Comparison of ENCODE assay signal across 27 cellular contexts in genomic region chr2:221485500-221485870, GRCh38.
"Had no signal": no experiment of that assay in that cellular context is flagged by ENCODE, and none has a peak within 500 bp of the region (broad histone marks: within the 10 kb centered on the region; RNA-seq: fewer than 3 reads in every experiment).

No MANE protein-coding gene starts in this region.

- H3K27me3 Mint-ChIP-seq: activated CD4-positive, alpha-beta memory T cell treated with anti-CD3 and anti-CD28 coated beads, Interleukin-2, amount 10 ng/mL, durations not matched to agents 7 days and 5 days; activated CD4-positive, alpha-beta T cell treated with anti-CD3 and anti-CD28 coated beads, Interleukin-2, amount 10 ng/mL, durations not matched to agents 7 days and 5 days; activated T-cell treated with anti-CD3 and anti-CD28 coated beads, Interleukin-2, amount 50 U/mL, for 24 hours; central memory CD8-positive, alpha-beta T cell; stimulated activated naive B cell treated with anti-CD40 and anti-IgM and Interleukin-4, amounts not matched to agents 10 μg/mL and 1 μg/mL and 100 μg/mL, for 72 hours had no signal

- H3K4me1 Mint-ChIP-seq: activated CD4-positive, alpha-beta memory T cell treated with anti-CD3 and anti-CD28 coated beads, Interleukin-2, amount 10 ng/mL, durations not matched to agents 7 days and 5 days; activated CD4-positive, alpha-beta T cell treated with anti-CD3 and anti-CD28 coated beads, Interleukin-2, amount 10 ng/mL, durations not matched to agents 7 days and 5 days; activated naive CD4-positive, alpha-beta T cell treated with anti-CD3 and anti-CD28 coated beads, Interleukin-2, amount 10 ng/mL, durations not matched to agents 7 days and 5 days; activated naive CD8-positive, alpha-beta T cell treated with anti-CD3 and anti-CD28 coated beads, Interleukin-2, amount 10 ng/mL, durations not matched to agents 7 days and 5 days; central memory CD8-positive, alpha-beta T cell; neural progenitor cell; WTC11 had no signal

- H3K9me3 Mint-ChIP-seq: activated CD4-positive, alpha-beta memory T cell treated with anti-CD3 and anti-CD28 coated beads, Interleukin-2, amount 10 ng/mL, durations not matched to agents 7 days and 5 days; activated CD4-positive, alpha-beta T cell treated with anti-CD3 and anti-CD28 coated beads, Interleukin-2, amount 10 ng/mL, durations not matched to agents 7 days and 5 days; activated naive CD4-positive, alpha-beta T cell treated with anti-CD3 and anti-CD28 coated beads, Interleukin-2, amount 10 ng/mL, durations not matched to agents 7 days and 5 days; activated naive CD8-positive, alpha-beta T cell treated with anti-CD3 and anti-CD28 coated beads, Interleukin-2, amount 10 ng/mL, durations not matched to agents 7 days and 5 days; activated T-cell treated with anti-CD3 and anti-CD28 coated beads, Interleukin-2, amount 50 U/mL, for 24 hours; central memory CD8-positive, alpha-beta T cell; natural killer cell; neural progenitor cell; stimulated activated naive B cell treated with anti-CD40 and anti-IgM and Interleukin-4, amounts not matched to agents 10 μg/mL and 1 μg/mL and 100 μg/mL, for 72 hours; WTC11 had no signal

- DNase-seq: activated CD4-positive, alpha-beta memory T cell treated with anti-CD3 and anti-CD28 coated beads, Interleukin-2, amount 10 ng/mL, durations not matched to agents 7 days and 5 days; activated CD4-positive, alpha-beta T cell treated with anti-CD3 and anti-CD28 coated beads for 1 hour; activated CD4-positive, alpha-beta T cell treated with anti-CD3 and anti-CD28 coated beads, Interleukin-2, amount 10 ng/mL, durations not matched to agents 7 days and 5 days; activated CD8-positive, alpha-beta memory T cell treated with anti-CD3 and anti-CD28 coated beads, Interleukin-2, amount 50 U/mL, for 48 hours; activated gamma-delta T cell; activated naive CD4-positive, alpha-beta T cell treated with anti-CD3 and anti-CD28 coated beads, Interleukin-2, amount 10 ng/mL, durations not matched to agents 7 days and 5 days; activated naive CD8-positive, alpha-beta T cell treated with anti-CD3 and anti-CD28 coated beads, Interleukin-2, amount 10 ng/mL, durations not matched to agents 7 days and 5 days; activated T-cell treated with anti-CD3 and anti-CD28 coated beads, Interleukin-2, amount 50 U/mL, for 24 hours; amniotic stem cell; effector memory CD4-positive, alpha-beta T cell; erythroblast; gastrocnemius medialis; glutamatergic neuron; left ventricle myocardium inferior; mesendoderm; natural killer cell; occipital lobe; psoas muscle; stimulated activated CD4-positive, alpha-beta T cell treated with anti-CD3 and anti-CD28 coated beads, Interleukin-2, amount 100 ng/mL, for 24 hours; stimulated activated naive B cell treated with anti-CD40 and anti-IgM and Interleukin-4, amounts not matched to agents 10 μg/mL and 1 μg/mL and 100 μg/mL, for 72 hours; stomach; T1000; thyroid gland; upper lobe of left lung had no signal

- H3K27ac Mint-ChIP-seq: activated CD4-positive, alpha-beta memory T cell treated with anti-CD3 and anti-CD28 coated beads, Interleukin-2, amount 10 ng/mL, durations not matched to agents 7 days and 5 days; activated CD4-positive, alpha-beta T cell treated with anti-CD3 and anti-CD28 coated beads, Interleukin-2, amount 10 ng/mL, durations not matched to agents 7 days and 5 days; activated naive CD4-positive, alpha-beta T cell treated with anti-CD3 and anti-CD28 coated beads, Interleukin-2, amount 10 ng/mL, durations not matched to agents 7 days and 5 days; activated naive CD8-positive, alpha-beta T cell treated with anti-CD3 and anti-CD28 coated beads, Interleukin-2, amount 10 ng/mL, durations not matched to agents 7 days and 5 days; activated T-cell treated with anti-CD3 and anti-CD28 coated beads, Interleukin-2, amount 50 U/mL, for 24 hours; natural killer cell; neural progenitor cell; stimulated activated naive B cell treated with anti-CD40 and anti-IgM and Interleukin-4, amounts not matched to agents 10 μg/mL and 1 μg/mL and 100 μg/mL, for 72 hours; WTC11 had no signal

- H3K36me3 Mint-ChIP-seq: activated naive CD8-positive, alpha-beta T cell treated with anti-CD3 and anti-CD28 coated beads, Interleukin-2, amount 10 ng/mL, durations not matched to agents 7 days and 5 days; stimulated activated naive B cell treated with anti-CD40 and anti-IgM and Interleukin-4, amounts not matched to agents 10 μg/mL and 1 μg/mL and 100 μg/mL, for 72 hours; WTC11 had no signal

- H3K4me3 Mint-ChIP-seq: activated CD4-positive, alpha-beta memory T cell treated with anti-CD3 and anti-CD28 coated beads, Interleukin-2, amount 10 ng/mL, durations not matched to agents 7 days and 5 days; activated CD4-positive, alpha-beta T cell treated with anti-CD3 and anti-CD28 coated beads, Interleukin-2, amount 10 ng/mL, durations not matched to agents 7 days and 5 days; activated naive CD4-positive, alpha-beta T cell treated with anti-CD3 and anti-CD28 coated beads, Interleukin-2, amount 10 ng/mL, durations not matched to agents 7 days and 5 days; activated naive CD8-positive, alpha-beta T cell treated with anti-CD3 and anti-CD28 coated beads, Interleukin-2, amount 10 ng/mL, durations not matched to agents 7 days and 5 days; activated T-cell treated with anti-CD3 and anti-CD28 coated beads, Interleukin-2, amount 50 U/mL, for 24 hours; central memory CD8-positive, alpha-beta T cell; natural killer cell; neural progenitor cell; stimulated activated naive B cell treated with anti-CD40 and anti-IgM and Interleukin-4, amounts not matched to agents 10 μg/mL and 1 μg/mL and 100 μg/mL, for 72 hours; WTC11 had no signal
